8 cellular contexts compared by ENCODE assay signal in the genomic region with DNA sequence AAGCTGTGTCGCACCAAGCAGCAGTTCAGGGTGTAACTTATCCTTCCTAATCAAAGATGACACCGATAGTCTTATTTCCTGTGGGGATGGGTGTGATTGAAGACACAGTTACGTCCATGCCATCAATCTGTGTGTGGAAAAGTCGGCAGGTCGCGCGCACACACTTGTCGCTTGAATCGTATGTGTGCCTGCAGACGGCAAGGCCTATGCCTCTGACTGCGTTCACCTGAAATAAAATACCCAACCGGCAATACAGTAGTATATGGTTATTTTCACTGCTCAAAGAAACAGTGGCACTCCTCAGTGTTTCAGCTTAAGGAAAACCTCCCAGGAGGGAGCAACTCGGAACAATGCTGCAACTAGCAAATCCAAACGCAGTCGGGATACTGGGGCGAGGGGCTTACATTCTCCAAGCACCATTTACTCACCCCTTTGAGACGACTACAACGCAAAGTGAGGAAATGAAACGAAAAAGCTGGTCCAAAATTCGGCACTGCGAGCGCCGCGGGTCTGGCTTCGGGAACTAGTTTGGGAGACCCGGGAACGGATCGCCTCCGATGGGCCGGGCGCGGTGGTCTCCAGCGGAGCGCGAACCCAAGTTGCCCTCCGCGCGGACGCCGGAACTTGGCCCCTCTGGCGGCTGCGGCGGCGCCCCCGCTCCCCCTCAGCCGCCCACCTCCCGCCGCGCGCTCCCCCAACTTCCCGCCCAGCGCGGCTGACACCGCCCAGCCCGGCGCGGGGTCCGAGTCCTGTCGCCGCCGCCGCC. TPM values are rescaled to one million over a fixed set of nuclear protein-coding genes. Genes with fewer than 3 reads are reported as not detected.
DNase-seq lines count a peak whose midpoint lies in the region; ATAC-seq, FAIRE-seq and TF ChIP-seq lines count a peak whose summit lies in the region.

No MANE protein-coding gene starts in this region.

- no peaks in the 10 kb centered on the region for H3K27me3 Mint-ChIP-seq in astrocyte (ENCODE audit: low read depth, unreplicated experiment)

- H3K4me1 ChIP-seq in astrocyte (ENCODE audit: insufficient read depth, low read length): peaks cover 4% of the 10 kb centered on the region
- H3K4me1 ChIP-seq in iPS-15b (ENCODE audit: control insufficient read depth, insufficient read depth, low read length): peaks cover 4% of the 10 kb centered on the region

- no peaks in the 10 kb centered on the region for H3K36me3 Mint-ChIP-seq in astrocyte (ENCODE audit: low read depth, unreplicated experiment)

- no peaks in the 10 kb centered on the region for H3K9me3 Mint-ChIP-seq in astrocyte (ENCODE audit: unreplicated experiment)

- H3K36me3 ChIP-seq in SK-N-MC (ENCODE audit: insufficient read depth, low read length) (peaks cover 26% of the 10 kb centered on the region), astrocyte (ENCODE audit: insufficient read depth, low read length) (no peaks in the 10 kb centered on the region), iPS-15b (ENCODE audit: control insufficient read depth, insufficient read depth, low read length) (no peaks in the 10 kb centered on the region)

- H3K4me3 Mint-ChIP-seq in astrocyte (ENCODE audit: unreplicated experiment): peak overlapping the region; percentile 99

- H3K4me3 ChIP-seq in SK-N-MC (peak overlapping the region; percentile 90), astrocyte (ENCODE audit: insufficient read depth, low read depth, low read length) (peak overlapping the region; percentile 94), iPS-15b (ENCODE audit: low read depth, low read length) (peak overlapping the region; percentile 68), skeletal muscle cell (ENCODE audit: low read depth, low read length) (peak overlapping the region; percentile 88)

- peak overlapping the region; percentile 92 for H3K4me2 ChIP-seq in astrocyte (ENCODE audit: low read length)

- peak overlapping the region; percentile 94 for H3K9ac ChIP-seq in SK-N-MC (ENCODE audit: insufficient read length)
- peak overlapping the region; percentile 90 for H3K9ac ChIP-seq in astrocyte (ENCODE audit: low read length)
- peak overlapping the region; percentile 74 for H3K9ac ChIP-seq in iPS-15b (ENCODE audit: low read depth, low read length)

- peak; percentile 40 for DNase-seq in Ammon's horn (ENCODE audit: low spot score)
- DNase-seq in SK-N-MC (ENCODE audit: low read depth, low spot score): no peak
- DNase-seq in astrocyte (ENCODE audit: low read depth): peak; percentile 17
- no peak for DNase-seq in skeletal muscle cell (ENCODE audit: low read depth)
- DNase-seq in NCI-H2107 (lab: John Stamatoyannopoulos, UW): no peak

- peak overlapping the region; percentile 97 for H3K27ac Mint-ChIP-seq in astrocyte (ENCODE audit: unreplicated experiment)

- H3K79me2 ChIP-seq in astrocyte (ENCODE audit: insufficient read depth, low read length): peaks cover 53% of the 10 kb centered on the region

- no peak for TF ChIP-seq CTCF in astrocyte (IDR thresholded peaks at IDR 0.05; ENCODE audit: insufficient read depth, low read depth, low read length)

- peak overlapping the region; percentile 53 for H2AFZ ChIP-seq in astrocyte (ENCODE audit: low read depth, low read length)

- H3K27ac ChIP-seq in SK-N-MC (peak overlapping the region; percentile 91), astrocyte (ENCODE audit: low read depth, low read length) (peak overlapping the region; percentile 75)

- peaks cover 28% of the 10 kb centered on the region for H4K20me1 ChIP-seq in astrocyte (ENCODE audit: insufficient read depth, low read length)

- H3K9me3 ChIP-seq in SK-N-MC (ENCODE audit: low read depth, low read length) (no peaks in the 10 kb centered on the region), astrocyte (ENCODE audit: insufficient read depth, low read depth, low read length) (no peaks in the 10 kb centered on the region), iPS-15b (ENCODE audit: control insufficient read depth, insufficient read depth, low read length) (no peaks in the 10 kb centered on the region)

- FAIRE-seq in astrocyte (lab: Jason Lieb, UNC): no peak

- H3K4me1 Mint-ChIP-seq in astrocyte (ENCODE audit: low read depth, unreplicated experiment): peaks cover 25% of the 10 kb centered on the region

- peak; percentile 25 for ATAC-seq in GM19035 (IDR thresholded peaks at IDR 0.05; ENCODE audit: unreplicated experiment)
- ATAC-seq in HG03196 (IDR thresholded peaks at IDR 0.05; ENCODE audit: unreplicated experiment): peak; percentile 28

- H3K27me3 ChIP-seq in astrocyte (ENCODE audit: insufficient read depth, low read length): no peaks in the 10 kb centered on the region
- H3K27me3 ChIP-seq in iPS-15b (ENCODE audit: control insufficient read depth, insufficient read depth, low read length): peaks cover 21% of the 10 kb centered on the region

RNA-seq across cellular contexts. Expression of gene PRKD3, which starts 0.7 kb away (rescaled TPM):
- total RNA-seq in astrocyte: 40.0 and 42.5 TPM in 2 replicates

RNA-seq across cellular contexts. Expression of gene QPCT, which starts 20.5 kb away (rescaled TPM):
- total RNA-seq in astrocyte: 23.1 and 25.2 TPM in 2 replicates

Comparison
In these comparisons a context has a peak if more than half of its experiments do, and no peak if none do; other contexts are left out.
1. DNase-seq: peak in Ammon's horn (single experiment) and astrocyte (single experiment); none in SK-N-MC (single experiment), skeletal muscle cell (single experiment) and NCI-H2107 (single experiment).
2. Peak in every context shown above with its lines, with median percentiles within 50 percentile points of each other: H3K4me3 ChIP-seq and H3K9ac ChIP-seq.